Comparison of ENCODE assay signal across 11 cellular contexts in genomic region chr9:21314152-21314551, GRCh38. TPM values are rescaled to one million over a fixed set of nuclear protein-coding genes. Genes with fewer than 3 reads are reported as not detected.
"Had no signal": no experiment of that assay in that cellular context is flagged by ENCODE, and none has a peak within 500 bp of the region (broad histone marks: within the 10 kb centered on the region; RNA-seq: fewer than 3 reads in every experiment).

No MANE protein-coding gene starts in this region.

- H3K4me2 ChIP-seq: GM23338 had no signal

- H2AFZ ChIP-seq: GM23248, GM23338 had no signal

- H3K9ac ChIP-seq: GM23248 had no signal

- ATAC-seq: GM23338, HCT116 had no signal

- H3K4me3 ChIP-seq: GM23248, GM23338, HAP-1 had no signal

- H3K4me1 ChIP-seq: HAP-1 had no signal

- H3K4me3 Mint-ChIP-seq: GM23338, H9, HFFc6 had no signal

- H3K27ac Mint-ChIP-seq: GM23338, H9, HFFc6 had no signal

- DNase-seq: GM23248, GOT3, H7, H9, HCEC 1CT, HFFc6 had no signal

- H3K9me3 ChIP-seq: HAP-1 had no signal

- H3K36me3 ChIP-seq: HAP-1 had no signal

- H3K27ac ChIP-seq: GM23248 had no signal

RNA-seq across cellular contexts. Expression of gene IFNA5, which starts 9.0 kb away (rescaled TPM):
- total RNA-seq: GM23248, GM23338, H1, H4, H7, H9, HFFc6 had no signal
- polyA plus RNA-seq: GM23248, GM23338, H1 had no signal

RNA-seq across cellular contexts. Expression of gene IFNA6, which starts 36.5 kb away (rescaled TPM):
- total RNA-seq: GM23248, GM23338, H1, H4, H7, H9, HFFc6 had no signal
- polyA plus RNA-seq: GM23248, GM23338, H1 had no signal

RNA-seq across cellular contexts. Expression of gene IFNA13, which starts 53.7 kb away (rescaled TPM):
- total RNA-seq: GM23248, GM23338, H1, H4, H7, H9, HFFc6 had no signal
- polyA plus RNA-seq: GM23248, GM23338, H1 had no signal
